In the genomic region with DNA sequence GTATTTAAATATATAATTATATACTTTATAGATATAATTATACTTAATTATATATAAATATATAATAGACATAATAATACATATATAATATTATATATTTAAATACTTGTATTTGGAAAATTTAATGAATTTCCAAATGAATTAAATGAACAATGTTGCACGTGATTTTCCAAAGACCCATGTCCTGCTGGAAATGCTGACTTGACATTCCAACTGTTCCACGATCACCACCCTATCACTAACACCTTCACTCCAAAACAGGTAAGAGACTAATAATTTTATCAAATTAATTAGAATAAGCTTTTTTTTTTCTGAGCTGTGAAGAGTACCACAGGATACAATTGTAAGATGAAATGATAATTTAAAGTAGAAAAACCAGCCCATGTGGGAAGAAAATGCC, we compare ENCODE assay signal across 8 cellular contexts.
"Had no signal": no experiment of that assay in that cellular context is flagged by ENCODE, and none has a peak within 500 bp of the region (broad histone marks: within the 10 kb centered on the region; RNA-seq: fewer than 3 reads in every experiment).

No MANE protein-coding gene starts in this region.

- H3K4me3 ChIP-seq: GM23248, HAP-1 had no signal

- H3K4me2 ChIP-seq: KMS-11 had no signal

- H3K9ac ChIP-seq: GM23248, KMS-11 had no signal

- H3K36me3 ChIP-seq: HAP-1 had no signal

- H3K4me1 ChIP-seq: HAP-1 had no signal

- H3K9me3 ChIP-seq: HAP-1 had no signal

- H3K27ac ChIP-seq: GM23248, HL-60, KMS-11 had no signal

- ATAC-seq: HCT116 had no signal

- H2AFZ ChIP-seq: GM23248 had no signal

- DNase-seq: GOT3, HFFc6, KBM-7 had no signal
